Comparison of ENCODE assay signal across 8 cellular contexts in genomic region chr4:152534541-152535231, GRCh38. TPM values are rescaled to one million over a fixed set of nuclear protein-coding genes. Genes with fewer than 3 reads are reported as not detected.
A peak's percentile ranks its signal among the peaks of the same experiment; 100 is the strongest.
DNase-seq lines count a peak whose midpoint lies in the region; TF ChIP-seq lines count a peak whose summit lies in the region.

No MANE protein-coding gene starts in this region.

- no peaks in the 10 kb centered on the region for H3K9me3 ChIP-seq in H9 (ENCODE audit: control insufficient read depth, low read depth, low read length)

- no peak overlapping the region for H2AK5ac ChIP-seq in H9 (ENCODE audit: insufficient read length, low read length)

- H3K18ac ChIP-seq in H9 (ENCODE audit: insufficient read length, low read depth, low read length), result no peak overlapping the region

- H3K9ac ChIP-seq in H9 (ENCODE audit: extremely low read depth, insufficient read length, low read length), result peak overlapping the region; percentile 30

- peaks cover 30 to 32% of the 10 kb centered on the region in 2 experiments for H3K4me1 Mint-ChIP-seq in H9

- H3K27ac Mint-ChIP-seq in H9, result peak overlapping the region in 2 of 3 experiments; percentile 6 to 44; a peak in 1 of 7 replicates

- no peak overlapping the region for H2BK15ac ChIP-seq in H9 (ENCODE audit: low read depth, low read length)

- H3K23ac ChIP-seq in H9 (ENCODE audit: insufficient read length, low read depth, low read length), result no peak overlapping the region

- CTCF ChIA-PET in AG04449 (lab: Yijun Ruan, JAX), result interaction anchor here (1.1 to 1.9 kb wide), 2 partner anchors 13 to 34 kb away, joined by 5 read pairs; no protein-coding TSS in a partner anchor

- H4K8ac ChIP-seq in H9 (replicated peaks; ENCODE audit: insufficient read length, low read depth, low read length), result no peak overlapping the region

- in situ Hi-C loops in astrocyte of the spinal cord (cut with HindIII; ENCODE audit: low sequenced_read_pairs), result no loop called here

- H4K5ac ChIP-seq in H9 (ENCODE audit: insufficient read length, low read depth, low read length), result no peak overlapping the region

- no peak overlapping the region for H2BK12ac ChIP-seq in H9 (ENCODE audit: insufficient read length, low read depth, low read length)

- no peaks in the 10 kb centered on the region for H4K20me1 ChIP-seq in H9 (ENCODE audit: control insufficient read depth, insufficient read depth, insufficient read length)

- H3K27ac ChIP-seq in H9 (ENCODE audit: insufficient read length, low read depth, low read length), result no peak overlapping the region

- no peak overlapping the region for H2BK20ac ChIP-seq in H9 (ENCODE audit: low read depth, low read length, poor library complexity, severe bottlenecking)

- H3K9me3 Mint-ChIP-seq in H9, result peaks cover 0 to 2% of the 10 kb centered on the region in 2 experiments; a peak in 4 of 5 replicates

- no peak overlapping the region for H4K91ac ChIP-seq in H9 (ENCODE audit: insufficient read length, low read depth, low read length)

- no CpG with 5 or more reads among the region's 35 CpGs for WGBS in H9 (ENCODE audit: extremely low coverage, insufficient read length, low lambda C conversion rate)

- peaks cover 13% of the 10 kb centered on the region; the same call in 1 of the 2 replicates for H3K79me2 ChIP-seq in H9 (ENCODE audit: insufficient read depth, low read length)

- H3K36me3 Mint-ChIP-seq in H9 (ENCODE audit: insufficient read depth in 1 of 3, low read depth in 3 of 3), result peaks cover 9 to 13% (median 11%) of the 10 kb centered on the region in 3 experiments

- H3K14ac ChIP-seq in H9 (ENCODE audit: insufficient read depth, low read length), result no peak overlapping the region; the same call in 1 of the 2 replicates

- DNase-seq in AG04449 (ENCODE audit: low read depth, low spot score), result no peak
- DNase-seq in H9, result peak; percentile 35
- DNase-seq in T follicular helper cell (ENCODE audit: low read depth), result peak; percentile 38
- DNase-seq in astrocyte of the spinal cord (ENCODE audit: low read depth, low spot score), result peak; percentile 17
- DNase-seq in iPS-NIHi11 (ENCODE audit: low spot score), result peak; percentile 39
- peak; percentile 20 to 36 for DNase-seq in stimulated activated CD4-positive, alpha-beta T cell treated with anti-CD3 and anti-CD28 coated beads, Interleukin-12 subunit alpha, Interleukin-12 subunit beta, amount 100 ng/mL, for 24 hours (ENCODE audit: low read depth in 2 of 2)
- no peak for DNase-seq in NCI-H226
- DNase-seq in 8988T, result no peak

- H2BK120ac ChIP-seq in H9 (ENCODE audit: low read depth, low read length, poor library complexity, severe bottlenecking), result no peak overlapping the region

- H2AFZ ChIP-seq in H9 (ENCODE audit: low read length), result no peak overlapping the region

- peak overlapping the region; percentile 95 to 98 for H3K4me3 Mint-ChIP-seq in H9

- POLR2A ChIA-PET in AG04449 (lab: Yijun Ruan, JAX), result no interaction called here

- no peak for TF ChIP-seq CTCF in AG04449 (IDR thresholded peaks at IDR 0.05; ENCODE audit: insufficient read depth, low read length, missing control alignments)
- TF ChIP-seq CTCF in H9 (conservative IDR thresholded peaks at IDR 0.05), result no peak
- TF ChIP-seq CTCF in astrocyte of the spinal cord (IDR thresholded peaks at IDR 0.05; ENCODE audit: low read depth, low read length), result no peak

- H3K4me3 ChIP-seq in AG04449 (ENCODE audit: low read depth, low read length), result peak overlapping the region; percentile 90
- H3K4me3 ChIP-seq in astrocyte of the spinal cord (ENCODE audit: low read depth, low read length), result peak overlapping the region; percentile 99

- H3K27me3 ChIP-seq in H9 (ENCODE audit: insufficient read depth, low read length), result no peaks in the 10 kb centered on the region

- H3K56ac ChIP-seq in H9 (ENCODE audit: insufficient read length, low read depth, low read length), result no peak overlapping the region

- peak overlapping the region; percentile 91 for H3K4me2 ChIP-seq in H9 (ENCODE audit: insufficient read depth, insufficient read length, low read length)

- H3K79me1 ChIP-seq in H9 (ENCODE audit: insufficient read depth, low read depth, low read length, poor library complexity, severe bottlenecking), result peaks cover 4% of the 10 kb centered on the region

- H3K4ac ChIP-seq in H9 (ENCODE audit: low read depth, low read length), result no peak overlapping the region

- no peaks in the 10 kb centered on the region for H3K4me1 ChIP-seq in H9 (ENCODE audit: insufficient read depth, low read length)

- H2BK5ac ChIP-seq in H9 (ENCODE audit: insufficient read length, low read length), result no peak overlapping the region

- H3K23me2 ChIP-seq in H9 (ENCODE audit: insufficient read length, low read depth, low read length, poor library complexity, severe bottlenecking), result peaks cover 13% of the 10 kb centered on the region

- H3T11ph ChIP-seq in H9 (ENCODE audit: low read length), result no peak overlapping the region

- no peaks in the 10 kb centered on the region for H3K27me3 Mint-ChIP-seq in H9 (ENCODE audit: low read depth)

RNA-seq across cellular contexts. Expression of gene FBXW7, which starts 1.2 kb away (rescaled TPM):
- total RNA-seq in H9 (2021), result 27.1 and 29.5 TPM in 2 replicates

Comparison
In these comparisons a context has a peak if more than half of its experiments do, and no peak if none do; other contexts are left out.
1. DNase-seq: peak in H9 (single experiment), T follicular helper cell (single experiment), astrocyte of the spinal cord (single experiment), iPS-NIHi11 (single experiment) and stimulated activated CD4-positive, alpha-beta T cell treated with anti-CD3 and anti-CD28 coated beads, Interleukin-12 subunit alpha, Interleukin-12 subunit beta, amount 100 ng/mL, for 24 hours (2 of 2); none in AG04449 (single experiment), NCI-H226 (single experiment) and 8988T (single experiment).